1 cellular context compared by ENCODE assay signal in the genomic region with DNA sequence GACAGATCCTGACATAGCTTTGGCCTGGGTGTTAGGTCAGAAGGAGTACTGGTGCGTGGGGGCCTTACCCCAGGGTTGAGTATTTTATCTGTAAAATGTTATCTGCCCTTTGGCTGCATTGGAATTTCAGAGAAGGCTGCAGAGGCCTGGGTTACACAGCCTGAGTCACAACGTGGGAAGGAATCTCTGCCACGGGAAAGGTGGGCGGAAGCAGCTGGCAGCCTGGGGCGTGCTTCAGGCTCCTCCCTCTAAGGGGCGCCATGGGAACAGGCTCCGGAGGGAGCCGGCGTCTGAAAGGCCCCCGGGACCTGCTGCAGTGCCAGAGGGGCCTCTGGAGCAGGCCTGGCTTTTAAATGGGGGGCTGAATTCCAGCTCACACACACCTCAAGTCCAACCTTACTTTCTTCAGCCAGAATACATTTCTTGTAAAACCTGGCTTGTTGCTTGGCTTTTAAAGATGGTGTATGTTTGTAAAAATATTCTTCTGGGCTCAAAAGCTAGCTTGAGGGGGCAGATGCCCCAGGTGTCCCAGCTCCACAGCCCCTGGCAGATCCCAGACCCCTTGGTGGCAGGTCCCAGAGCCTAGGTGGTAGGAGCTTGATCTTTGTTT.
TF ChIP-seq lines count a peak whose summit lies in the region.

No MANE protein-coding gene starts in this region.

TF ChIP-seq in SK-N-SH, 30 proteins besides CTCF, POLR2A, EP300 and RAD21 (continued from another document):
- TF ChIP-seq, protein P1, sequence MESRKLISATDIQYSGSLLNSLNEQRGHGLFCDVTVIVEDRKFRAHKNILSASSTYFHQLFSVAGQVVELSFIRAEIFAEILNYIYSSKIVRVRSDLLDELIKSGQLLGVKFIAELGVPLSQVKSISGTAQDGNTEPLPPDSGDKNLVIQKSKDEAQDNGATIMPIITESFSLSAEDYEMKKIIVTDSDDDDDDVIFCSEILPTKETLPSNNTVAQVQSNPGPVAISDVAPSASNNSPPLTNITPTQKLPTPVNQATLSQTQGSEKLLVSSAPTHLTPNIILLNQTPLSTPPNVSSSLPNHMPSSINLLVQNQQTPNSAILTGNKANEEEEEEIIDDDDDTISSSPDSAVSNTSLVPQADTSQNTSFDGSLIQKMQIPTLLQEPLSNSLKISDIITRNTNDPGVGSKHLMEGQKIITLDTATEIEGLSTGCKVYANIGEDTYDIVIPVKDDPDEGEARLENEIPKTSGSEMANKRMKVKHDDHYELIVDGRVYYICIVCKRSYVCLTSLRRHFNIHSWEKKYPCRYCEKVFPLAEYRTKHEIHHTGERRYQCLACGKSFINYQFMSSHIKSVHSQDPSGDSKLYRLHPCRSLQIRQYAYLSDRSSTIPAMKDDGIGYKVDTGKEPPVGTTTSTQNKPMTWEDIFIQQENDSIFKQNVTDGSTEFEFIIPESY (IDR thresholded peaks at IDR 0.05; ENCODE audit: borderline replicate concordance, low read depth), result no peak
- TF ChIP-seq, protein P2, sequence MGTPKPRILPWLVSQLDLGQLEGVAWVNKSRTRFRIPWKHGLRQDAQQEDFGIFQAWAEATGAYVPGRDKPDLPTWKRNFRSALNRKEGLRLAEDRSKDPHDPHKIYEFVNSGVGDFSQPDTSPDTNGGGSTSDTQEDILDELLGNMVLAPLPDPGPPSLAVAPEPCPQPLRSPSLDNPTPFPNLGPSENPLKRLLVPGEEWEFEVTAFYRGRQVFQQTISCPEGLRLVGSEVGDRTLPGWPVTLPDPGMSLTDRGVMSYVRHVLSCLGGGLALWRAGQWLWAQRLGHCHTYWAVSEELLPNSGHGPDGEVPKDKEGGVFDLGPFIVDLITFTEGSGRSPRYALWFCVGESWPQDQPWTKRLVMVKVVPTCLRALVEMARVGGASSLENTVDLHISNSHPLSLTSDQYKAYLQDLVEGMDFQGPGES (IDR thresholded peaks at IDR 0.05; ENCODE audit: low read depth, low read length), result no peak
- 0 out of 2 replicates have a peak, but pooled peaks have one; percentile 14 for TF ChIP-seq POLR2AphosphoS5 (IDR thresholded peaks at IDR 0.05; ENCODE audit: low read depth, low read length)
- TF ChIP-seq RCOR1 (IDR thresholded peaks at IDR 0.05; ENCODE audit: low read length), result 0 out of 2 replicates have a peak, but pooled peaks have one; percentile 6
- no peak; the same call in 1 of the 2 replicates for TF ChIP-seq JUND (IDR thresholded peaks at IDR 0.05)
- peak; percentile 54; the same call in 1 of the 2 replicates for TF ChIP-seq FOSL2 (IDR thresholded peaks at IDR 0.05; ENCODE audit: borderline replicate concordance, low read depth)
- TF ChIP-seq RFX5 (IDR thresholded peaks at IDR 0.05; ENCODE audit: low read length), result no peak
- no peak for TF ChIP-seq MXI1 (IDR thresholded peaks at IDR 0.05; ENCODE audit: low read depth, low read length)
- TF ChIP-seq, protein P3, sequence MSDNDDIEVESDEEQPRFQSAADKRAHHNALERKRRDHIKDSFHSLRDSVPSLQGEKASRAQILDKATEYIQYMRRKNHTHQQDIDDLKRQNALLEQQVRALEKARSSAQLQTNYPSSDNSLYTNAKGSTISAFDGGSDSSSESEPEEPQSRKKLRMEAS (IDR thresholded peaks at IDR 0.05; ENCODE audit: low read depth), result 0 out of 2 replicates have a peak, but pooled peaks have one; percentile 56
- TF ChIP-seq NFIC (IDR thresholded peaks at IDR 0.05; ENCODE audit: borderline replicate concordance), result 0 out of 2 replicates have a peak, but pooled peaks have one; percentile 28
- no peak for TF ChIP-seq GATA2 (CRISPR knock-in tag; IDR thresholded peaks at IDR 0.05)
- peak; percentile 47 for TF ChIP-seq TCF12 (IDR thresholded peaks at IDR 0.05)
- TF ChIP-seq ELF1 (IDR thresholded peaks at IDR 0.05), result no peak
- TF ChIP-seq SIN3A (IDR thresholded peaks at IDR 0.05; ENCODE audit: borderline replicate concordance, low read depth, low read length), result peak; percentile 40; the same call in 1 of the 2 replicates
- TF ChIP-seq TEAD4 (IDR thresholded peaks at IDR 0.05; ENCODE audit: borderline replicate concordance, insufficient read depth), result peak; percentile 43; the same call in 1 of the 2 replicates
- TF ChIP-seq, protein P4, sequence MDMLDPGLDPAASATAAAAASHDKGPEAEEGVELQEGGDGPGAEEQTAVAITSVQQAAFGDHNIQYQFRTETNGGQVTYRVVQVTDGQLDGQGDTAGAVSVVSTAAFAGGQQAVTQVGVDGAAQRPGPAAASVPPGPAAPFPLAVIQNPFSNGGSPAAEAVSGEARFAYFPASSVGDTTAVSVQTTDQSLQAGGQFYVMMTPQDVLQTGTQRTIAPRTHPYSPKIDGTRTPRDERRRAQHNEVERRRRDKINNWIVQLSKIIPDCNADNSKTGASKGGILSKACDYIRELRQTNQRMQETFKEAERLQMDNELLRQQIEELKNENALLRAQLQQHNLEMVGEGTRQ (IDR thresholded peaks at IDR 0.05; ENCODE audit: borderline replicate concordance, low read depth, low read length), result no peak
TF ChIP-seq in SK-N-SH: peak in this region for 11.
